ENCODE assay signal across 8 cellular contexts in the genomic region with DNA sequence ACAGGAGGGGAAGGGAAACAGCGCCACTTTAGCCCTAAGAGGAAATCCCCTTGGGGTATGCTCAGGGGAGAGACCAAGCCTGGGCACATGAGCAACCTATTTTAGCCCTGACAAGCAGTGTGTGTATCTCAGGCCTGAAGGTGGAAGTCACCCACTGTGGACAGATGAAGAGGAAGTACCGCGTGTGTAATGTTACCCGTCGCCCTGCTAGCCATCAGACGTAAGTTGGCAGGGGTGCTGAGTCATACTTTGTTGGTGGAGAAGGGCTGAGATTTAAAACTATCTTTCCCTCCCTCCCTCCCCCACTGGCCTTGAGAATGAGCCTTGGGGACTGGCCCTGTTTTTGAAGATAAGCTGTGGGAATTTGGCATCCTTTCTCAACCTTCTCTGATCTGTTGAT. TPM values are rescaled to one million over a fixed set of nuclear protein-coding genes. Genes with fewer than 3 reads are reported as not detected.
A peak's percentile ranks its signal among the peaks of the same experiment; 100 is the strongest.
DNase-seq lines count a peak whose midpoint lies in the region; ATAC-seq, FAIRE-seq and TF ChIP-seq lines count a peak whose summit lies in the region.

No MANE protein-coding gene starts in this region.

- peaks cover 30% of the 10 kb centered on the region for H3K36me3 Mint-ChIP-seq in osteocyte (ENCODE audit: unreplicated experiment)

- no peaks in the 10 kb centered on the region for H3K9me3 Mint-ChIP-seq in osteocyte (ENCODE audit: unreplicated experiment)

- H3K4me1 ChIP-seq in kidney (ENCODE audit: control insufficient read depth in 1 of 2, insufficient read depth in 1 of 2, low read depth in 1 of 2, low read length in 2 of 2): no peaks in the 10 kb centered on the region

- intact Hi-C loops in kidney (cut with DNase I): no loop called here

- H3K27me3 Mint-ChIP-seq in osteocyte (ENCODE audit: unreplicated experiment): no peaks in the 10 kb centered on the region

- H3K9me3 ChIP-seq in kidney (ENCODE audit: control insufficient read depth in 1 of 2, low read length in 2 of 2): no peaks in the 10 kb centered on the region

- DNase-seq in brain microvascular endothelial cell: peak; percentile 38
- no peak for DNase-seq in osteocyte (ENCODE audit: extremely low spot score, unreplicated experiment)
- DNase-seq in kidney: no peak
- no peak for DNase-seq in activated CD4-positive, alpha-beta T cell treated with anti-CD3 and anti-CD28 coated beads, Interleukin-2, amount 50 U/mL, for 4 hours

- no peak for FAIRE-seq in kidney (lab: Jason Lieb, UNC)

- H3K4me3 ChIP-seq in brain microvascular endothelial cell (ENCODE audit: low read depth, low read length) (no peak overlapping the region), kidney (ENCODE audit: low read length in 2 of 2) (no peak overlapping the region)

- no peaks in the 10 kb centered on the region for H3K27me3 ChIP-seq in brain microvascular endothelial cell (replicated peaks)

- TF ChIP-seq CTCF in brain microvascular endothelial cell (IDR thresholded peaks at IDR 0.05; ENCODE audit: low read depth, low read length, missing control alignments): no peak
- TF ChIP-seq CTCF in osteocyte (IDR thresholded peaks at IDR 0.05): no peak
- TF ChIP-seq CTCF in kidney (IDR thresholded peaks at IDR 0.05; ENCODE audit: borderline replicate concordance, extremely low read depth, insufficient read depth): no peak

- H3K27ac ChIP-seq in brain microvascular endothelial cell (no peak overlapping the region), kidney (ENCODE audit: low read depth in 2 of 2, low read length in 2 of 2) (no peak overlapping the region)

- H3K27ac Mint-ChIP-seq in osteocyte (ENCODE audit: unreplicated experiment): peak overlapping the region; percentile 60

- in situ Hi-C loops in brain microvascular endothelial cell (cut with HindIII; ENCODE audit: low pct_ligation_motif_present, low sequenced_read_pairs): no loop called here

- no peak overlapping the region for H3K4me3 Mint-ChIP-seq in osteocyte (ENCODE audit: unreplicated experiment)

- ATAC-seq in GM19351 (IDR thresholded peaks at IDR 0.05; ENCODE audit: unreplicated experiment) (peak; percentile 61), HG03575 (IDR thresholded peaks at IDR 0.05; ENCODE audit: extremely low read depth, insufficient number of reproducible peaks, low FRiP score, unreplicated experiment) (peak; percentile 39), GM18861 (IDR thresholded peaks at IDR 0.05; ENCODE audit: unreplicated experiment) (no peak), GM18907 (IDR thresholded peaks at IDR 0.05; ENCODE audit: unreplicated experiment) (no peak)

- H3K9ac ChIP-seq in kidney (ENCODE audit: low read length in 2 of 2): no peak overlapping the region

- peaks cover 12% of the 10 kb centered on the region for H3K36me3 ChIP-seq in brain microvascular endothelial cell (replicated peaks)
- H3K36me3 ChIP-seq in kidney (ENCODE audit: control insufficient read depth in 1 of 2, insufficient read depth in 2 of 2, low read length in 2 of 2): peaks cover 30 to 38% of the 10 kb centered on the region in 2 donors

- peaks cover 7% of the 10 kb centered on the region for H3K4me1 Mint-ChIP-seq in osteocyte (ENCODE audit: unreplicated experiment)

RNA-seq across cellular contexts. Expression of gene AGO1, which starts 11.2 kb away (rescaled TPM):
- total RNA-seq in osteocyte (34.1 and 35.8 TPM in 2 replicates), kidney (21.4 TPM)
- 3.3 TPM for polyA plus RNA-seq in kidney (ENCODE audit: insufficient read depth, low read depth, low replicate concordance)

RNA-seq across cellular contexts. Expression of gene AGO3, which starts 36.7 kb away (rescaled TPM):
- total RNA-seq in osteocyte (32.4 and 34.2 TPM in 2 replicates), kidney (28.2 TPM)
- polyA plus RNA-seq in kidney (ENCODE audit: insufficient read depth, low read depth, low replicate concordance): 2.8 TPM

Comparison
In these comparisons a context has a peak if more than half of its experiments do, and no peak if none do; other contexts are left out.
1. ATAC-seq: peak in GM19351 (single experiment) and HG03575 (single experiment); none in GM18861 (single experiment) and GM18907 (single experiment).